In genomic region chr6:26304213-26305096, GRCh38 we compare ENCODE assay signal across 7 cellular contexts.
DNase-seq lines count a peak whose midpoint lies in the region; ATAC-seq and TF ChIP-seq lines count a peak whose summit lies in the region.

No MANE protein-coding gene starts in this region.

- in situ Hi-C loops in GM18951 (cut with MboI; ENCODE audit: low sequenced_read_pairs, unreplicated experiment) = no loop called here

- H3K14ac ChIP-seq in trophoblast cell (ENCODE audit: low read length) = no peak overlapping the region

- H2BK12ac ChIP-seq in trophoblast cell (ENCODE audit: low read length) = no peak overlapping the region

- H2BK5ac ChIP-seq in trophoblast cell (ENCODE audit: low read depth, low read length, poor library complexity) = no peak overlapping the region

- H3K27ac ChIP-seq in HUES6 (ENCODE audit: low read depth, low read length) (no peak overlapping the region), trophoblast cell (ENCODE audit: low read depth, low read length) (no peak overlapping the region)

- no peak overlapping the region for H4K8ac ChIP-seq in trophoblast cell (ENCODE audit: low read depth, low read length)

- peak overlapping the region; percentile 56 for H3K4me2 ChIP-seq in trophoblast cell (ENCODE audit: low read length)

- no peak overlapping the region for H4K91ac ChIP-seq in trophoblast cell (ENCODE audit: low read depth, low read length)

- H3K4ac ChIP-seq in trophoblast cell (ENCODE audit: low read depth, low read length) = no peak overlapping the region

- peak overlapping the region; percentile 78 for H3K4me3 ChIP-seq in HUES6 (ENCODE audit: low read depth, low read length)
- H3K4me3 ChIP-seq in trophoblast cell (ENCODE audit: low read depth, low read length) = no peak overlapping the region

- H4K12ac ChIP-seq in trophoblast cell (ENCODE audit: low read depth, low read length) = no peak overlapping the region

- H2AK5ac ChIP-seq in trophoblast cell (ENCODE audit: low read length) = no peak overlapping the region

- ATAC-seq in GM21526 (IDR thresholded peaks at IDR 0.05; ENCODE audit: low FRiP score, unreplicated experiment) = no peak

- no peak overlapping the region for H2AFZ ChIP-seq in trophoblast cell (ENCODE audit: insufficient read depth, low read length, poor library complexity)

- no peak overlapping the region for H2BK120ac ChIP-seq in trophoblast cell (ENCODE audit: insufficient read depth, low read length, poor library complexity)

- no peak overlapping the region for H3K23ac ChIP-seq in trophoblast cell (ENCODE audit: low read length)

- 0 out of 2 replicates have a peak, but pooled peaks cover 3% of the 10 kb centered on the region for H3K4me1 ChIP-seq in HUES6 (ENCODE audit: control insufficient read depth, insufficient read depth, low read length)
- peaks cover 0 to 12% of the 10 kb centered on the region in 2 experiments for H3K4me1 ChIP-seq in trophoblast cell (ENCODE audit: control insufficient read depth in 1 of 2, insufficient read depth in 2 of 2, low read length in 2 of 2)

- H3K9ac ChIP-seq in HUES6 (ENCODE audit: low read length) (peak overlapping the region; percentile 43), trophoblast cell (ENCODE audit: low read length) (no peak overlapping the region)

- H3K79me1 ChIP-seq in trophoblast cell (ENCODE audit: low read length) = no peaks in the 10 kb centered on the region

- H3K9me3 ChIP-seq in HUES6 (ENCODE audit: control insufficient read depth, insufficient read depth, low read depth, low read length) = no peaks in the 10 kb centered on the region
- H3K9me3 ChIP-seq in trophoblast cell (ENCODE audit: insufficient read depth, low read depth, low read length) = no peaks in the 10 kb centered on the region

- peak; percentile 17 for TF ChIP-seq POLR2A in GM18951 (IDR thresholded peaks at IDR 0.05; ENCODE audit: extremely low read depth, insufficient read depth, insufficient read length)

- H3K18ac ChIP-seq in trophoblast cell (ENCODE audit: low read length) = no peak overlapping the region

- DNase-seq in activated T-cell treated with anti-CD3 and anti-CD28 coated beads, Interleukin-2, amount 50 U/mL, for 48 hours = peak; percentile 33 to 34
- DNase-seq in germinal center (ENCODE audit: low spot score) = peak; percentile 56
- DNase-seq in trophoblast cell = peak; percentile 37 to 78
- no peak for DNase-seq in NCI-H146 (lab: John Stamatoyannopoulos, UW)

- no peaks in the 10 kb centered on the region for H3K79me2 ChIP-seq in trophoblast cell (ENCODE audit: control insufficient read depth, insufficient read depth, low read length, poor library complexity)

- H3K27me3 ChIP-seq in HUES6 (ENCODE audit: control insufficient read depth, insufficient read depth, low read length) (no peaks in the 10 kb centered on the region), trophoblast cell (ENCODE audit: insufficient read depth, low read length) (no peaks in the 10 kb centered on the region)

- no CpG with 5 or more reads among the region's 12 CpGs for WGBS in trophoblast cell (ENCODE audit: extremely low coverage, insufficient coverage, insufficient read length)

- H3K36me3 ChIP-seq in HUES6 (ENCODE audit: control insufficient read depth, insufficient read depth, low read length) = no peaks in the 10 kb centered on the region
- no peaks in the 10 kb centered on the region for H3K36me3 ChIP-seq in trophoblast cell (ENCODE audit: control insufficient read depth in 1 of 2, insufficient read depth in 2 of 2, low read length in 2 of 2)
